In the genomic region with DNA sequence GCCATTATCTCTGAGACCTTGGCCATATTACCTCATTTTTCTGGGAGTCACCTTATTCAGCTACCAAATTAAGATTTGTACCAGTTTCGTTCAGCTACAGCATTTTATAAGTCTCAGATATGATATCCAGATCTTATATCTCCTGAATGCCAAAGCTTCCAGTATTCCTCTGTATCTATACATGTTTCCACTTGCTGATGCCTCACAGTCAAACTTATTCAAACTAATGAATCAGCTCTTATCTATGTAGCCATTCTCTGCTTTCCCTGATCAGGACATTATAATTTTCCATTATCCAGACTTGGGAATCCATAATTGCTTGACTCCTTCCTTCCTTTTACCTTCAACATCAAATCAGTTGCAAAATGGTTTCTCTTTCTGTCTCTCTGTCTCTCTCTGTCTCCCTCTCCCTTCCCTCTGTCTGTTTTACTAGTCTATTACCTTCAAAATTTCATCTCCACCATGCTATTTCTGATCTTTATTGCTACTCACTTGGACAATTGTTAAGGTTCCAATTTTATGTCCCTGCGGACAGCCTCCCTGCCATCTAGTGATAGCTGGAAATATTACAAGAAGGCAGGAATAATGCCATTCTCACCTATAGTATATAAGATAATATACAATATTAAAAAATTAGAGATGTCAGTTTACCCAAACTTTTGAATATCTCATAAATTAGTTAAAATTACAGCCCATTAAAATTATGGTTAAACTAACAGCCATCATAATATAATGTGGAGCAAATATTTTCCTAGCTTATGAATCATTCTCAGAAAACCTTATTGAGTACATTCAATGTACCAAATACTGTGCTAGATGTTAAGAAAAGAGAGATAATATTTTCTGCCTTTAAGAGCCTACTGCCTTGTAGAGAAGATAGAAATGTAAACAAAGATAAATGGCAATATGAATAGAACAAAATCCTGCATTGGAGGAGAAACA, we compare ENCODE assay signal across 14 cellular contexts.
DNase-seq lines count a peak whose midpoint lies in the region; ATAC-seq and TF ChIP-seq lines count a peak whose summit lies in the region.
"Had no signal": no experiment of that assay in that cellular context is flagged by ENCODE, and none has a peak within 500 bp of the region (broad histone marks: within the 10 kb centered on the region; RNA-seq: fewer than 3 reads in every experiment).

No MANE protein-coding gene starts in this region.

- no peaks in the 10 kb centered on the region for H3K36me3 Mint-ChIP-seq in osteocyte (ENCODE audit: unreplicated experiment)

- no peak overlapping the region for H3K4me3 Mint-ChIP-seq in osteocyte (ENCODE audit: unreplicated experiment)

- H3K27me3 ChIP-seq in brain microvascular endothelial cell (replicated peaks), result no peaks in the 10 kb centered on the region
- H3K27me3 ChIP-seq: gastrocnemius medialis, upper lobe of left lung had no signal

- no peak for ATAC-seq in HG02798 (IDR thresholded peaks at IDR 0.05; ENCODE audit: poor library complexity, unreplicated experiment)
- ATAC-seq: gastrocnemius medialis, psoas muscle had no signal

- DNase-seq in NCI-H146 (lab: John Stamatoyannopoulos, UW), result peak; percentile 21
- no peak for DNase-seq in NCI-H146 treated with DMSO at 0.1 percent for 48 hours (lab: John Stamatoyannopoulos, UW; ENCODE audit: unreplicated experiment)
- no peak for DNase-seq in NB4 (ENCODE audit: low read depth)
- DNase-seq in brain microvascular endothelial cell, result peak; percentile 2
- DNase-seq in osteocyte (ENCODE audit: extremely low spot score, unreplicated experiment), result no peak
- DNase-seq in activated CD8-positive, alpha-beta memory T cell treated with anti-CD3 and anti-CD28 coated beads, Interleukin-2, amount 50 U/mL, for 4 hours, result no peak
- no peak for DNase-seq in NK-92 treated with Interleukin-12 subunit alpha and Interleukin-12 subunit beta, amount 100 ng/mL, for 24 hours (lab: John Stamatoyannopoulos, UW)
- DNase-seq: activated CD4-positive, alpha-beta T cell treated with anti-CD3 and anti-CD28 coated beads for 48 hours; activated T-cell treated with anti-CD3 and anti-CD28 coated beads, Interleukin-2, amount 50 U/mL, for 48 hours; gastrocnemius medialis; psoas muscle; stimulated activated CD4-positive, alpha-beta T cell treated with anti-CD3 and anti-CD28 coated beads, Interleukin-1b, Interleukin-23, amount 100 ng/mL, for 48 hours; upper lobe of left lung had no signal

- TF ChIP-seq CTCF in NB4 (IDR thresholded peaks at IDR 0.05; ENCODE audit: low read depth, low read length), result peak; percentile 5
- TF ChIP-seq CTCF in brain microvascular endothelial cell (IDR thresholded peaks at IDR 0.05; ENCODE audit: low read depth, low read length, missing control alignments), result peak; percentile 60
- peak; percentile 50 for TF ChIP-seq CTCF in osteocyte (IDR thresholded peaks at IDR 0.05)

- in situ Hi-C loops in brain microvascular endothelial cell (cut with HindIII; ENCODE audit: low pct_ligation_motif_present, low sequenced_read_pairs), result no loop called here

- no peaks in the 10 kb centered on the region for H3K9me3 Mint-ChIP-seq in osteocyte (ENCODE audit: unreplicated experiment)

- H3K27ac ChIP-seq in brain microvascular endothelial cell, result no peak overlapping the region
- H3K27ac ChIP-seq: gastrocnemius medialis, psoas muscle, upper lobe of left lung had no signal

- H3K4me1 Mint-ChIP-seq in osteocyte (ENCODE audit: unreplicated experiment), result peaks cover 2% of the 10 kb centered on the region

- H3K36me3 ChIP-seq in brain microvascular endothelial cell (replicated peaks), result no peaks in the 10 kb centered on the region
- H3K36me3 ChIP-seq: gastrocnemius medialis, upper lobe of left lung had no signal

- no peak for TF ChIP-seq POLR2A in NB4 (IDR thresholded peaks at IDR 0.05; ENCODE audit: extremely low read depth, insufficient read length)

- H3K27ac Mint-ChIP-seq in osteocyte (ENCODE audit: unreplicated experiment), result no peak overlapping the region

- H3K4me3 ChIP-seq in NB4 (ENCODE audit: low read depth, low read length) (no peak overlapping the region), brain microvascular endothelial cell (ENCODE audit: low read depth, low read length) (no peak overlapping the region)
- H3K4me3 ChIP-seq: gastrocnemius medialis, psoas muscle, upper lobe of left lung had no signal

- H3K27me3 Mint-ChIP-seq in osteocyte (ENCODE audit: unreplicated experiment), result no peaks in the 10 kb centered on the region

Comparison
In these comparisons a context has a peak if more than half of its experiments do, and no peak if none do; other contexts are left out.
1. DNase-seq: peak in NCI-H146 (single experiment) and brain microvascular endothelial cell (single experiment); none in NCI-H146 treated with DMSO at 0.1 percent for 48 hours (single experiment), NB4 (single experiment), osteocyte (single experiment), activated CD8-positive, alpha-beta memory T cell treated with anti-CD3 and anti-CD28 coated beads, Interleukin-2, amount 50 U/mL, for 4 hours (single experiment) and NK-92 treated with Interleukin-12 subunit alpha and Interleukin-12 subunit beta, amount 100 ng/mL, for 24 hours (single experiment).
2. CTCF ChIP-seq: peak in every context shown above with its lines; median percentile 60 in brain microvascular endothelial cell; 50 in osteocyte; 5 in NB4.